Comparison of ENCODE assay signal across 1 cellular context in the genomic region with DNA sequence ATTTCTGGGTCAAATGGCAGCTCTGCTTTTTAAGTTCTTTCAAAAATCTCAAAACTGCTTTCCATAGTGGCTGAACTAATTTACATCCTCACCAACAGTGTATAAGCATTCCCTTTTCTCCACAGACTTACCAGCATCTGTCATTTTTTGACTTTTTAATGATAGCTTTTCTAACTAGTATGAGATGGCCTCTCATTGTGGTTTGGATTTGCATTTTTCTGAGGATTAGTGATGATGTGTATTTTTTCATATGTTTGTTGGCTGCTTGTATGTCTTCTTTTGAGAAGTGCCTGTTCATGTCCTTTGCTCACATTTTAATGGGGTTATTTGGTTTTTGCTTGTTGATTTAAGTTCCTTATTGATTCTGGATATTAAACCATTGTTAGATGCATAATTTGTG.
TF ChIP-seq lines count a peak whose summit lies in the region.

No MANE protein-coding gene starts in this region.

TF ChIP-seq in GM23338, 12 proteins besides CTCF, POLR2A, EP300 and RAD21 (continued from another document):
- TF ChIP-seq ZNF462 (CRISPR knock-in tag; IDR thresholded peaks at IDR 0.05) = no peak
TF ChIP-seq in GM23338: peak in this region for 0.
